8 cellular contexts compared by ENCODE assay signal in genomic region chr14:105411017-105411941, GRCh38. TPM values are rescaled to one million over a fixed set of nuclear protein-coding genes. Genes with fewer than 3 reads are reported as not detected.
DNase-seq lines count a peak whose midpoint lies in the region; TF ChIP-seq lines count a peak whose summit lies in the region.

No MANE protein-coding gene starts in this region.

- H3K4me3 ChIP-seq in breast epithelium (peak overlapping the region; percentile 28 to 68 (median 47)), subcutaneous abdominal adipose tissue (ENCODE audit: low read depth in 1 of 5, low read length in 5 of 5) (peak overlapping the region in 4 of 5 donors; percentile 22 to 60 (median 40))

- H3K36me3 ChIP-seq in breast epithelium = no peaks in the 10 kb centered on the region
- no peaks in the 10 kb centered on the region for H3K36me3 ChIP-seq in subcutaneous abdominal adipose tissue (ENCODE audit: control insufficient read depth in 5 of 5, insufficient read depth in 5 of 5, low read length in 5 of 5)

- H3K9me3 ChIP-seq in breast epithelium (no peaks in the 10 kb centered on the region), subcutaneous abdominal adipose tissue (ENCODE audit: control insufficient read depth in 5 of 5, low read length in 5 of 5) (no peaks in the 10 kb centered on the region)

- peak overlapping the region in 1 of 5 donors; percentile 17 for H3K9ac ChIP-seq in subcutaneous abdominal adipose tissue (ENCODE audit: low read length in 5 of 5)

- intact Hi-C loops in breast epithelium (cut with DNase I; ENCODE audit: low total_unique reads) = no loop called here

- TF ChIP-seq POLR2A in breast epithelium (IDR thresholded peaks at IDR 0.05) = no peak

- H3K27ac ChIP-seq in breast epithelium (no peak overlapping the region), subcutaneous abdominal adipose tissue (ENCODE audit: low read depth, low read length) (no peak overlapping the region)

- in situ Hi-C loops in KBM-7 (cut with MboI; ENCODE audit: low pct_unique_long_range_greater_than_20kb, low sequenced_read_pairs) = no loop called here

- TF ChIP-seq CTCF in breast epithelium (IDR thresholded peaks at IDR 0.05) = no peak

- H3K27me3 ChIP-seq in breast epithelium (peaks cover 0 to 4% of the 10 kb centered on the region in 2 donors), subcutaneous abdominal adipose tissue (ENCODE audit: control insufficient read depth in 5 of 5, insufficient read depth in 4 of 5, low read length in 5 of 5) (peaks cover 0 to 20% (median 10%) of the 10 kb centered on the region in 5 donors)

- DNase-seq in NCI-H1092 treated with DMSO at 0.1 percent for 48 hours (lab: John Stamatoyannopoulos, UW) (peak; percentile 8), NCI-H1092 (lab: John Stamatoyannopoulos, UW) (no peak), NCI-H2171 treated with DMSO at 0.1 percent for 48 hours (lab: John Stamatoyannopoulos, UW) (peak; percentile 23), breast epithelium (ENCODE audit: low spot score in 2 of 2) (no peak), kidney tubule cell (ENCODE audit: low spot score) (peak; percentile 70), KBM-7 (no peak), mucosa of gallbladder (ENCODE audit: low spot score) (no peak)

- H3K4me1 ChIP-seq in breast epithelium (peaks cover 0 to 7% of the 10 kb centered on the region in 2 donors), subcutaneous abdominal adipose tissue (ENCODE audit: control insufficient read depth in 5 of 5, insufficient read depth in 5 of 5, low read length in 5 of 5) (peaks cover 0 to 34% (median 29%) of the 10 kb centered on the region in 5 donors)

RNA-seq across cellular contexts. Expression of gene MTA1, which starts 8.3 kb away (rescaled TPM):
- total RNA-seq in breast epithelium (10 to 100 TPM; 50.7 to 70.1 (median 68.8) TPM), mucosa of gallbladder (111 TPM)

RNA-seq across cellular contexts. Expression of gene TEX22, which starts 12.9 kb away (rescaled TPM):
- under 1 TPM; 0.33 to 0.64 (median 0.59) TPM for total RNA-seq in breast epithelium
- total RNA-seq in mucosa of gallbladder = 2.6 TPM

Comparison
In these comparisons a context has a peak if more than half of its experiments do, and no peak if none do; other contexts are left out.
1. DNase-seq: peak in NCI-H1092 treated with DMSO at 0.1 percent for 48 hours (single experiment), NCI-H2171 treated with DMSO at 0.1 percent for 48 hours (single experiment) and kidney tubule cell (single experiment); none in NCI-H1092 (single experiment), breast epithelium (0 of 2), KBM-7 (single experiment) and mucosa of gallbladder (single experiment).